In the genomic region with DNA sequence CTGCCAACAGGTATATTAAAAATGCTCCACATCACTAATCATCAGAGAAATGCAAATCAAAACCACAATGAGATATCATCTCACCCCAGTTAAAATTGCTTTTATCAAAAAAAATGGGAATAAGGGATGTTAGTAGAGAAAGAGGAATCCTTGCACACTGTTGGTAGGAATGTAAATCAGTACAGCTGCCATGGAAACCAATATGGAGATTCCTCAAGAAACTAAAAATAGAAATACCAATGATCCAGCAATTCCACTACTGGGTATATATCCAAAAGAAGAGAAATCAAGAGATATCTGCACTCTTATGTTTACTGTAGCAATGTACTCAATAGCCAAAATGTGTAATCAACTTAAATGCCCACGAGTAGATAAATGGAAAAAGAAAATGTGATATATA, we compare ENCODE assay signal across 14 cellular contexts. TPM values are rescaled to one million over a fixed set of nuclear protein-coding genes. Genes with fewer than 3 reads are reported as not detected.
DNase-seq lines count a peak whose midpoint lies in the region; ATAC-seq and TF ChIP-seq lines count a peak whose summit lies in the region.
"Had no signal": no experiment of that assay in that cellular context is flagged by ENCODE, and none has a peak within 500 bp of the region (broad histone marks: within the 10 kb centered on the region; RNA-seq: fewer than 3 reads in every experiment).

No MANE protein-coding gene starts in this region.

- 89 to 98% methylated on average over 1 of the region's 1 CpG for WGBS in sigmoid colon, 2 donors

- no peaks in the 10 kb centered on the region for H3K4me1 ChIP-seq in sigmoid colon

- no peak for TF ChIP-seq POLR2A in sigmoid colon (IDR thresholded peaks at IDR 0.05)

- no peak overlapping the region for H3K27ac ChIP-seq in sigmoid colon

- DNase-seq in GM04503 (ENCODE audit: low read depth) = peak; percentile 21
- peak; percentile 20 for DNase-seq in astrocyte of the hippocampus (ENCODE audit: low read depth, low spot score)
- peak; percentile 17 for DNase-seq in fibroblast of pulmonary artery (ENCODE audit: low read depth)
- DNase-seq in retinal pigment epithelial cell (ENCODE audit: low read depth) = peak; percentile 0
- DNase-seq in sigmoid colon = no peak
- no peak for DNase-seq in stimulated activated CD4-positive, alpha-beta T cell treated with anti-CD3 and anti-CD28 coated beads, Interleukin-4, amount 100 ng/mL, for 4 hours
- DNase-seq: C1 segment of cervical spinal cord, DMS153, NCI-H1092 treated with DMSO at 0.1 percent for 48 hours, NCI-H187, NCI-H82, SIG-M5 had no signal

- intact Hi-C loops in sigmoid colon (cut with DNase I) = no loop called here

- no peaks in the 10 kb centered on the region for H3K27me3 ChIP-seq in sigmoid colon

- H3K9me3 ChIP-seq in sigmoid colon = peaks cover 0 to 4% (median 0%) of the 10 kb centered on the region in 4 donors

- no peak for TF ChIP-seq EP300 in sigmoid colon (IDR thresholded peaks at IDR 0.05)

- H3K36me3 ChIP-seq in sigmoid colon = no peaks in the 10 kb centered on the region

- H3K4me3 ChIP-seq in fibroblast of pulmonary artery (replicated peaks; ENCODE audit: low read depth, low read length) = no peak overlapping the region
- H3K4me3 ChIP-seq in retinal pigment epithelial cell (ENCODE audit: low read length) = no peak overlapping the region
- H3K4me3 ChIP-seq in sigmoid colon = no peak overlapping the region
- H3K4me3 ChIP-seq: K562 had no signal

- no peak for ATAC-seq in GM18498 (IDR thresholded peaks at IDR 0.05; ENCODE audit: unreplicated experiment)
- ATAC-seq: K562 had no signal

- TF ChIP-seq CTCF in fibroblast of pulmonary artery (IDR thresholded peaks at IDR 0.05; ENCODE audit: low read length, missing control alignments) = no peak
- no peak for TF ChIP-seq CTCF in retinal pigment epithelial cell (conservative IDR thresholded peaks at IDR 0.05; ENCODE audit: low read depth, low read length)
- TF ChIP-seq CTCF in sigmoid colon (IDR thresholded peaks at IDR 0.05) = no peak

RNA-seq across cellular contexts. Expression of a gene that starts 40.6 kb away (rescaled TPM):
- total RNA-seq in sigmoid colon = 1 to 10 TPM; 2.5 to 7.2 (median 3.3) TPM
- polyA plus RNA-seq in sigmoid colon = 1 to 10 TPM; 1.2 to 3.2 (median 1.4) TPM

RNA-seq across cellular contexts. Expression of a gene that starts 40.9 kb away (rescaled TPM):
- 10 to 100 TPM; 12.0 to 34.6 (median 15.8) TPM for total RNA-seq in sigmoid colon
- 10 to 100 TPM in 1 of 3 donors, 1 to 10 TPM in 2; 5.3 to 14.2 (median 6.6) TPM for polyA plus RNA-seq in sigmoid colon

Comparison
In these comparisons a context has a peak if more than half of its experiments do, and no peak if none do; other contexts are left out.
1. DNase-seq: peak in GM04503 (single experiment), astrocyte of the hippocampus (single experiment), fibroblast of pulmonary artery (single experiment) and retinal pigment epithelial cell (single experiment); none in sigmoid colon (single experiment) and stimulated activated CD4-positive, alpha-beta T cell treated with anti-CD3 and anti-CD28 coated beads, Interleukin-4, amount 100 ng/mL, for 4 hours (0 of 2).